ENCODE assay signal across 16 cellular contexts in genomic region chr16:87308826-87309225, GRCh38. TPM values are rescaled to one million over a fixed set of nuclear protein-coding genes. Genes with fewer than 3 reads are reported as not detected.
DNase-seq lines count a peak whose midpoint lies in the region; ATAC-seq lines count a peak whose summit lies in the region.
"Had no signal": no experiment of that assay in that cellular context is flagged by ENCODE, and none has a peak within 500 bp of the region (broad histone marks: within the 10 kb centered on the region; RNA-seq: fewer than 3 reads in every experiment).

No MANE protein-coding gene starts in this region.

- DNase-seq in activated CD4-positive, alpha-beta T cell treated with anti-CD3 and anti-CD28 coated beads, Interleukin-2, amount 10 ng/mL, durations not matched to agents 7 days and 5 days, result no peak
- no peak for DNase-seq in activated CD4-positive, alpha-beta T cell treated with anti-CD3 and anti-CD28 coated beads for 4 hours
- peak; percentile 39 for DNase-seq in stimulated activated CD4-positive, alpha-beta T cell treated with anti-CD3 and anti-CD28 coated beads, Interleukin-1b, Interleukin-23, amount 100 ng/mL, for 48 hours
- DNase-seq in stimulated activated CD4-positive, alpha-beta T cell treated with anti-CD3 and anti-CD28 coated beads, Interleukin-2, amount 100 ng/mL, for 48 hours, result no peak
- DNase-seq in NCI-H526 (lab: John Stamatoyannopoulos, UW), result no peak
- DNase-seq: CD4-positive, alpha-beta memory T cell; DMS153; GDM1; HCEC 1CT; NCI-H1436; NCI-H1930; NCI-H226; NCI-H524 had no signal

- H3K27ac Mint-ChIP-seq in activated CD4-positive, alpha-beta T cell treated with anti-CD3 and anti-CD28 coated beads, Interleukin-2, amount 10 ng/mL, durations not matched to agents 7 days and 5 days, result peak overlapping the region; percentile 1
- no peak overlapping the region for H3K27ac Mint-ChIP-seq in activated T-helper 17 cell treated with anti-CD3 and anti-CD28 coated beads, Interleukin-2, amount 50 U/mL, for 72 hours
- H3K27ac Mint-ChIP-seq: GM23338 had no signal

- H3K27me3 Mint-ChIP-seq in activated CD4-positive, alpha-beta T cell treated with anti-CD3 and anti-CD28 coated beads, Interleukin-2, amount 10 ng/mL, durations not matched to agents 7 days and 5 days, result no peaks in the 10 kb centered on the region
- no peaks in the 10 kb centered on the region for H3K27me3 Mint-ChIP-seq in activated T-helper 17 cell treated with anti-CD3 and anti-CD28 coated beads, Interleukin-2, amount 50 U/mL, for 72 hours
- H3K27me3 Mint-ChIP-seq: CD4-positive, alpha-beta memory T cell had no signal

- peaks cover 6% of the 10 kb centered on the region for H3K9me3 Mint-ChIP-seq in activated CD4-positive, alpha-beta T cell treated with anti-CD3 and anti-CD28 coated beads, Interleukin-2, amount 10 ng/mL, durations not matched to agents 7 days and 5 days
- H3K9me3 Mint-ChIP-seq in activated T-helper 17 cell treated with anti-CD3 and anti-CD28 coated beads, Interleukin-2, amount 50 U/mL, for 72 hours, result no peaks in the 10 kb centered on the region

- H3K36me3 Mint-ChIP-seq in activated CD4-positive, alpha-beta T cell treated with anti-CD3 and anti-CD28 coated beads, Interleukin-2, amount 10 ng/mL, durations not matched to agents 7 days and 5 days (ENCODE audit: low read depth), result peaks cover 9% of the 10 kb centered on the region
- no peaks in the 10 kb centered on the region for H3K36me3 Mint-ChIP-seq in activated T-helper 17 cell treated with anti-CD3 and anti-CD28 coated beads, Interleukin-2, amount 50 U/mL, for 72 hours (ENCODE audit: low read depth)

- CTCF ChIA-PET in activated CD4-positive, alpha-beta T cell treated with anti-CD3 and anti-CD28 coated beads, Interleukin-2, amount 10 ng/mL, durations not matched to agents 7 days and 5 days (lab: Charles Lee), result interaction anchor here (1.4 to 1.5 kb wide), 2 partner anchors 10 to 85 kb away, joined by 3 to 4 read pairs; no protein-coding TSS in a partner anchor

- POLR2A ChIA-PET in activated CD4-positive, alpha-beta T cell treated with anti-CD3 and anti-CD28 coated beads, Interleukin-2, amount 10 ng/mL, durations not matched to agents 7 days and 5 days (lab: Charles Lee), result no interaction called here

- ATAC-seq in activated T-helper 17 cell treated with anti-CD3 and anti-CD28 coated beads, Interleukin-2, amount 50 U/mL, for 72 hours (replicated peaks), result peak; percentile 97
- ATAC-seq in GM21619 (IDR thresholded peaks at IDR 0.05; ENCODE audit: unreplicated experiment), result no peak
- ATAC-seq: GM23338 had no signal

- peaks cover 18% of the 10 kb centered on the region for H3K4me1 Mint-ChIP-seq in activated CD4-positive, alpha-beta T cell treated with anti-CD3 and anti-CD28 coated beads, Interleukin-2, amount 10 ng/mL, durations not matched to agents 7 days and 5 days
- H3K4me1 Mint-ChIP-seq in activated T-helper 17 cell treated with anti-CD3 and anti-CD28 coated beads, Interleukin-2, amount 50 U/mL, for 72 hours, result peaks cover 4% of the 10 kb centered on the region

- no peak overlapping the region for H3K4me3 Mint-ChIP-seq in activated CD4-positive, alpha-beta T cell treated with anti-CD3 and anti-CD28 coated beads, Interleukin-2, amount 10 ng/mL, durations not matched to agents 7 days and 5 days
- H3K4me3 Mint-ChIP-seq in activated T-helper 17 cell treated with anti-CD3 and anti-CD28 coated beads, Interleukin-2, amount 50 U/mL, for 72 hours, result no peak overlapping the region
- H3K4me3 Mint-ChIP-seq: CD4-positive, alpha-beta memory T cell; GM23338 had no signal

RNA-seq across cellular contexts. Expression of gene C16orf95, which starts 8.4 kb away (rescaled TPM):
- 1 to 10 TPM; 7.3 to 9.2 TPM for total RNA-seq in activated CD4-positive, alpha-beta T cell treated with anti-CD3 and anti-CD28 coated beads, Interleukin-2, amount 10 ng/mL, durations not matched to agents 7 days and 5 days
- total RNA-seq in activated T-helper 17 cell treated with anti-CD3 and anti-CD28 coated beads, Interleukin-2, amount 50 U/mL, for 72 hours, result 1 to 10 TPM; 6.2 to 8.2 TPM
